8 cellular contexts compared by ENCODE assay signal in the genomic region with DNA sequence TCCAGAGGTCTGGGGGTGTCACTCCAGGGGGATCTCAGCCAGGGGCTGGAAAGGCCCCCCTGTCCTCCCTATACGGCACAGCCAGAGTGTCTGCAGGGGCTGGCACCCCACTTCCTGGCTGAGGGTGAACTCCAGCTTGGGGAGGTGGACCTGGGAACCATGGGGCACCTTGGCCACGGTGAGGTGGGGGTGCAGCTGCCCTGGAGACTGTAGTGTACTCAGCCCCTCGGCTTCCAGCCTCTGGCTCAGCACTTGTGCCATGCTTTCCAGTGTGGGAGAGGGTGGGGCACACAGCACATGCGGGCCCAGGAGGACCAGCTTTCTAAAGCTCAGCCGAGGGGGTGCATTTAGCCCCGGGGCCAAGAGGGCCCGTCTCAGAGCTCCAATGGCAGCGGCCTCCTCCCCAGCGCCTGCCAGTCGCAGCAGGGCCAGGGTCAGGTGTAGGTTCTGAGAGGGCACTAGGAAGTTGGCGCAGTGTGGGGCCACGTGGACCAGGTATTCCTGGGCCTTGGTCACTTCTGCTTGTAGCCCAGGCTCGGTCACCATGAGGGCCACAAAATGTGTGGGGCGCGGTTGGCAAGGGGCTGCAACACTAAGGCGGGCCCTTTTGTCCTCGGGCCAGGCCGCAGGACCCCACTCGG. TPM values are rescaled to one million over a fixed set of nuclear protein-coding genes. Genes with fewer than 3 reads are reported as not detected.
DNase-seq lines count a peak whose midpoint lies in the region; ATAC-seq, FAIRE-seq and TF ChIP-seq lines count a peak whose summit lies in the region.

No MANE protein-coding gene starts in this region.

- peak overlapping the region; percentile 92 for H3K27ac ChIP-seq in OCI-LY7 (ENCODE audit: low read depth, low read length, poor library complexity, severe bottlenecking)
- peak overlapping the region; percentile 75; the same call in 1 of the 2 replicates for H3K27ac ChIP-seq in H1 (ENCODE audit: low read depth, low read length)

- no peak overlapping the region for H2BK120ac ChIP-seq in H1 (replicated peaks; ENCODE audit: low read depth, low read length)

- TF ChIP-seq POLR2A in H1 (IDR thresholded peaks at IDR 0.05; ENCODE audit: control extremely low read depth in 1 of 2, low read depth in 2 of 2, low read length in 2 of 2) = no peak; a peak in 2 of 3 replicates

- TF ChIP-seq RAD21 in H1 (IDR thresholded peaks at IDR 0.05 in 1 of 2, conservative IDR thresholded peaks at IDR 0.05 in 1 of 2; ENCODE audit: low read depth in 2 of 2, low read length in 2 of 2) = no peak

- POLR2A ChIA-PET in OCI-LY7 (lab: Charles Lee) (no interaction called here), H1 (lab: Charles Lee; ENCODE audit: partially characterized antibody) (interaction anchor here (0.7 to 6.7 kb wide), 16 partner anchors 11 to 627 kb away, joined by 3 to 129 read pairs (median 4); partner anchors contain the start of genes CDC42EP5, LENG8 and RPS9)

- no peak overlapping the region for H2BK5ac ChIP-seq in H1 (ENCODE audit: low read depth, low read length)

- peak overlapping the region in 2 of 4 experiments; percentile 73 to 75; a peak in 3 of 7 replicates for H3K9ac ChIP-seq in H1 (replicated peaks in 1 of 4; ENCODE audit: extremely low read depth in 1 of 4, low read depth in 3 of 4, low read length in 3 of 4)

- no peak overlapping the region for H4K91ac ChIP-seq in H1 (replicated peaks; ENCODE audit: insufficient read length, low read length)

- no peak overlapping the region for H2BK15ac ChIP-seq in H1 (ENCODE audit: low read length)

- H3K4me2 ChIP-seq in OCI-LY7 (ENCODE audit: low read length) = peak overlapping the region; percentile 88
- peak overlapping the region; percentile 35 to 95 for H3K4me2 ChIP-seq in H1 (ENCODE audit: insufficient read depth in 1 of 2, low read depth in 2 of 2, low read length in 2 of 2)

- peaks cover 53% of the 10 kb centered on the region for H3K36me3 ChIP-seq in OCI-LY7 (ENCODE audit: insufficient read depth, low read length)
- peaks cover 18 to 43% (median 24%) of the 10 kb centered on the region in 4 experiments; a peak in 7 of 8 replicates for H3K36me3 ChIP-seq in H1 (ENCODE audit: control insufficient read depth in 2 of 4, insufficient read depth in 4 of 4, low read length in 3 of 4)

- peak overlapping the region; percentile 51; the same call in 1 of the 2 replicates for H3K18ac ChIP-seq in H1 (ENCODE audit: extremely low read depth, low read length)

- DNase-seq in Caki2 (ENCODE audit: low read depth) = peak; percentile 26
- no peak for DNase-seq in OCI-LY7 (ENCODE audit: low spot score)
- no peak for DNase-seq in H1 (ENCODE audit: low read depth in 1 of 2, low spot score in 2 of 2)
- DNase-seq in osteocyte (ENCODE audit: extremely low spot score, unreplicated experiment) = no peak
- no peak for DNase-seq in NCI-H446 treated with DMSO at 0.1 percent for 48 hours (lab: John Stamatoyannopoulos, UW)
- DNase-seq in SKM-1 treated with dmso at 0.1 percent for 144 hours (lab: John Stamatoyannopoulos, UW; ENCODE audit: unreplicated experiment) = no peak
- no peak for DNase-seq in urothelium cell line (ENCODE audit: low spot score)

- peak overlapping the region; percentile 65 for H3K27ac Mint-ChIP-seq in osteocyte (ENCODE audit: unreplicated experiment)

- no peaks in the 10 kb centered on the region for H3K9me3 Mint-ChIP-seq in osteocyte (ENCODE audit: unreplicated experiment)

- peak overlapping the region; percentile 17 for H3K56ac ChIP-seq in H1 (replicated peaks; ENCODE audit: insufficient read length, low read depth, low read length)

- H3K23ac ChIP-seq in H1 (ENCODE audit: insufficient read length) = no peak overlapping the region

- H3K4me1 ChIP-seq in OCI-LY7 (ENCODE audit: insufficient read depth, low read length, poor library complexity, severe bottlenecking) (peaks cover 20% of the 10 kb centered on the region), H1 (replicated peaks in 1 of 4; ENCODE audit: control insufficient read depth in 3 of 4, insufficient read depth in 4 of 4, low read length in 3 of 4) (peaks cover 0 to 8% (median 5%) of the 10 kb centered on the region in 4 experiments; a peak in 5 of 7 replicates)

- H3K14ac ChIP-seq in H1 (ENCODE audit: insufficient read length) = no peak overlapping the region

- TF ChIP-seq EP300 in H1 (IDR thresholded peaks at IDR 0.05; ENCODE audit: borderline replicate concordance in 1 of 2, low read depth in 2 of 2, low read length in 2 of 2) = no peak

- peaks cover 25% of the 10 kb centered on the region for H3K36me3 Mint-ChIP-seq in osteocyte (ENCODE audit: unreplicated experiment)

- H2AK5ac ChIP-seq in H1 (ENCODE audit: low read depth, low read length) = no peak overlapping the region

- intact Hi-C loops in OCI-LY7 (cut with micrococcal nuclease; ENCODE audit: unreplicated experiment) = no loop called here

- H3K4ac ChIP-seq in H1 (replicated peaks; ENCODE audit: insufficient read length, low read depth, low read length) = peak overlapping the region; percentile 85

- no peaks in the 10 kb centered on the region for H3K9me2 ChIP-seq in OCI-LY7 (ENCODE audit: insufficient read depth, low read length)

- H4K8ac ChIP-seq in H1 (ENCODE audit: extremely low read depth, insufficient read depth, low read length) = peak overlapping the region; percentile 91; the same call in 1 of the 2 replicates

- CTCF ChIA-PET in OCI-LY7 (lab: Charles Lee; ENCODE audit: unreplicated experiment) (no interaction called here), H1 (lab: Charles Lee; ENCODE audit: partially characterized antibody) (interaction anchor here (0.6 to 2.0 kb wide), 8 partner anchors 10 to 71 kb away, joined by 3 to 13 read pairs (median 3); partner anchors contain the start of genes CDC42EP5 and TTYH1)

- no TSS peak for BruUV-seq in OCI-LY7 (replicated peaks; lab: Mats Ljungman, UMichigan)

- 88% methylated on average over 13 of the region's 19 CpGs; no CpG with 5 or more reads in 1 of the 2 experiments for WGBS in H1 (ENCODE audit: extremely low coverage in 1 of 2, insufficient coverage in 1 of 2, insufficient read length in 1 of 2, insufficient replicate concordance in 2 of 2, low coverage in 1 of 2, low lambda C conversion rate in 2 of 2, missing lambda C conversion rate in 1 of 2), 2 experiments

- peaks cover 15% of the 10 kb centered on the region for H3K79me1 ChIP-seq in H1 (ENCODE audit: low read depth, low read length)

- H4K20me1 ChIP-seq in OCI-LY7 (ENCODE audit: insufficient read depth, low read length) (no peaks in the 10 kb centered on the region; the same call in 1 of the 2 replicates), H1 (replicated peaks in 1 of 2; ENCODE audit: control insufficient read depth in 1 of 2, insufficient read depth in 2 of 2, low read length in 2 of 2) (peaks cover 4 to 30% of the 10 kb centered on the region in 2 experiments)

- in situ Hi-C loops in Caki2 (cut with HindIII; ENCODE audit: low pct_unique_long_range_greater_than_20kb, low sequenced_read_pairs) = no loop called here

- peaks cover 8% of the 10 kb centered on the region; the same call in 1 of the 2 replicates for H3K23me2 ChIP-seq in H1 (ENCODE audit: low read depth, low read length)

- peaks cover 0 to 11% (median 5%) of the 10 kb centered on the region in 4 experiments; a peak in 5 of 7 replicates for H3K27me3 ChIP-seq in H1 (replicated peaks in 1 of 4; ENCODE audit: control insufficient read depth in 3 of 4, extremely low read depth in 1 of 4, insufficient read depth in 3 of 4, low read length in 3 of 4)

- FAIRE-seq in H1 (lab: Jason Lieb, UNC) = no peak
- no peak for FAIRE-seq in urothelium cell line (lab: Jason Lieb, UNC)

- peak overlapping the region; percentile 76 for H3K4me3 ChIP-seq in OCI-LY7 (ENCODE audit: low read depth, low read length, poor library complexity, severe bottlenecking)
- peak overlapping the region in 3 of 4 experiments; percentile 68 to 87 (median 77); a peak in 5 of 8 replicates for H3K4me3 ChIP-seq in H1 (ENCODE audit: extremely low read depth in 1 of 4, insufficient read depth in 2 of 4, low read depth in 3 of 4, low read length in 4 of 4)

- H2BK20ac ChIP-seq in H1 (ENCODE audit: low read length) = no peak overlapping the region

- H3K27me3 Mint-ChIP-seq in osteocyte (ENCODE audit: unreplicated experiment) = no peaks in the 10 kb centered on the region

- no peak overlapping the region for H4K5ac ChIP-seq in H1 (ENCODE audit: insufficient read length, low read depth, low read length)

- H3K9me3 ChIP-seq in OCI-LY7 (ENCODE audit: low read length) = no peaks in the 10 kb centered on the region
- no peaks in the 10 kb centered on the region for H3K9me3 ChIP-seq in H1 (ENCODE audit: insufficient read depth in 2 of 2, low read depth in 1 of 2, low read length in 1 of 2)

- no peak overlapping the region for H2BK12ac ChIP-seq in H1 (ENCODE audit: low read depth, low read length)

- peak overlapping the region; percentile 73 for H3K4me3 Mint-ChIP-seq in osteocyte (ENCODE audit: unreplicated experiment)

- no peak overlapping the region for H2AFZ ChIP-seq in OCI-LY7 (ENCODE audit: low read length)
- H2AFZ ChIP-seq in H1 (ENCODE audit: low read length) = no peak overlapping the region

- TF ChIP-seq CTCF in OCI-LY7 (conservative IDR thresholded peaks at IDR 0.05; ENCODE audit: low read length) (no peak), H1 (IDR thresholded peaks at IDR 0.05; ENCODE audit: control extremely low read depth in 1 of 3, insufficient read depth in 1 of 3, low read depth in 1 of 3, low read length in 3 of 3) (no peak), osteocyte (IDR thresholded peaks at IDR 0.05) (no peak)

- peaks cover 33% of the 10 kb centered on the region for H3K4me1 Mint-ChIP-seq in osteocyte (ENCODE audit: unreplicated experiment)

- H3K79me2 ChIP-seq in OCI-LY7 (ENCODE audit: insufficient read depth, low read depth, low read length) = no peaks in the 10 kb centered on the region
- peaks cover 0 to 4% of the 10 kb centered on the region in 2 experiments; a peak in 1 of 4 replicates for H3K79me2 ChIP-seq in H1 (ENCODE audit: control insufficient read depth in 1 of 2, insufficient read depth in 2 of 2, low read length in 2 of 2)

- ATAC-seq in GM18519 (IDR thresholded peaks at IDR 0.05; ENCODE audit: low FRiP score, unreplicated experiment) = no peak

RNA-seq across cellular contexts. Expression of gene LENG9, which starts 1.4 kb away (rescaled TPM):
- 6.0 and 8.6 TPM in 2 replicates for total RNA-seq in Caki2 (2014; rRNA removed; shearing (Covaris generic); ENCODE audit: low replicate concordance)
- 4.1 and 6.0 TPM in 2 replicates for total RNA-seq in OCI-LY7 (2014; rRNA removed; shearing (Covaris generic))
- 1.8 and 3.6 TPM in 2 replicates for total RNA-seq in OCI-LY7 (2022)
- 3.9 and 4.0 TPM in 2 replicates for total RNA-seq in H1 (2021; fragmentation: NEBNext Ultra II Directional; extraction: Animal tissue kit (Norgen Biotek cat#: 25700))
- polyA plus RNA-seq in H1 (2011; rRNA removed) = 1.6 and 2.6 TPM in 2 replicates
- 2.5 TPM for polyA plus RNA-seq in H1 (2011; cell fraction: cytosol; rRNA removed)
- polyA plus RNA-seq in H1 (2011; cell fraction: nucleus; rRNA removed) = 2.5 TPM
- polyA plus RNA-seq in H1 (2012, experiment 1 of 2) = 2.4 to 5.0 TPM (median 3.8 TPM) in 4 replicates
- 2.3 TPM for polyA plus RNA-seq in H1 (2012, experiment 2 of 2)
- 1.8 TPM for polyA plus RNA-seq in H1 (2013, experiment 1 of 2)
- polyA plus RNA-seq in H1 (2013, experiment 2 of 2) = 1.5 TPM
- polyA minus RNA-seq in H1 (2011; rRNA and poly(A)+ RNA removed) = 1.3 and 1.7 TPM in 2 replicates
- polyA minus RNA-seq in H1 (2011; cell fraction: cytosol; rRNA and poly(A)+ RNA removed) = 3.4 TPM
- 7.7 TPM for polyA minus RNA-seq in H1 (2011; cell fraction: nucleus; rRNA and poly(A)+ RNA removed)
- 11.0 and 11.1 TPM in 2 replicates for total RNA-seq in osteocyte

RNA-seq across cellular contexts. Expression of gene CDC42EP5, which starts 10.9 kb away (rescaled TPM):
- 0.93 TPM in 1 of 2 replicates, not detected in the other for total RNA-seq in Caki2 (2014; rRNA removed; shearing (Covaris generic); ENCODE audit: low replicate concordance)
- not detected in 2 replicates for total RNA-seq in OCI-LY7 (2014; rRNA removed; shearing (Covaris generic))
- not detected in 2 replicates for total RNA-seq in OCI-LY7 (2022)
- total RNA-seq in H1 (2021; fragmentation: NEBNext Ultra II Directional; extraction: Animal tissue kit (Norgen Biotek cat#: 25700)) = 2.1 and 4.8 TPM in 2 replicates
- 1.8 and 4.2 TPM in 2 replicates for polyA plus RNA-seq in H1 (2011; rRNA removed)
- 3.5 TPM for polyA plus RNA-seq in H1 (2011; cell fraction: cytosol; rRNA removed)
- polyA plus RNA-seq in H1 (2011; cell fraction: nucleus; rRNA removed) = 2.8 TPM
- 1.8 to 4.6 TPM (median 2.9 TPM) in 4 replicates for polyA plus RNA-seq in H1 (2012, experiment 1 of 2)
- 6.6 TPM for polyA plus RNA-seq in H1 (2012, experiment 2 of 2)
- polyA plus RNA-seq in H1 (2013, experiment 1 of 2) = 5.2 TPM
- polyA plus RNA-seq in H1 (2013, experiment 2 of 2) = 6.3 TPM
- polyA minus RNA-seq in H1 (2011; rRNA and poly(A)+ RNA removed) = 0.22 TPM in 1 of 2 replicates, not detected in the other
- polyA minus RNA-seq in H1 (2011; cell fraction: cytosol; rRNA and poly(A)+ RNA removed) = 4.1 TPM
- 1.8 TPM for polyA minus RNA-seq in H1 (2011; cell fraction: nucleus; rRNA and poly(A)+ RNA removed)
- 72.4 and 85.4 TPM in 2 replicates for total RNA-seq in osteocyte

RNA-seq across cellular contexts. Expression of gene LENG8, which starts 13.2 kb away (rescaled TPM):
- total RNA-seq in Caki2 (2014; rRNA removed; shearing (Covaris generic); ENCODE audit: low replicate concordance) = 3.6 and 12.0 TPM in 2 replicates
- 55.7 and 63.2 TPM in 2 replicates for total RNA-seq in OCI-LY7 (2014; rRNA removed; shearing (Covaris generic))
- total RNA-seq in OCI-LY7 (2022) = 137 and 170 TPM in 2 replicates
- total RNA-seq in H1 (2021; fragmentation: NEBNext Ultra II Directional; extraction: Animal tissue kit (Norgen Biotek cat#: 25700)) = 108 TPM in 2 replicates
- 62.2 and 113 TPM in 2 replicates for polyA plus RNA-seq in H1 (2011; rRNA removed)
- 82.3 TPM for polyA plus RNA-seq in H1 (2011; cell fraction: cytosol; rRNA removed)
- 580 TPM for polyA plus RNA-seq in H1 (2011; cell fraction: nucleus; rRNA removed)
- polyA plus RNA-seq in H1 (2012, experiment 1 of 2) = 100 to 168 TPM (median 138 TPM) in 4 replicates
- polyA plus RNA-seq in H1 (2012, experiment 2 of 2) = 126 TPM
- polyA plus RNA-seq in H1 (2013, experiment 1 of 2) = 120 TPM
- polyA plus RNA-seq in H1 (2013, experiment 2 of 2) = 103 TPM
- polyA minus RNA-seq in H1 (2011; rRNA and poly(A)+ RNA removed) = 58.2 and 88.9 TPM in 2 replicates
- 42.4 TPM for polyA minus RNA-seq in H1 (2011; cell fraction: cytosol; rRNA and poly(A)+ RNA removed)
- 91.6 TPM for polyA minus RNA-seq in H1 (2011; cell fraction: nucleus; rRNA and poly(A)+ RNA removed)
- 145 and 192 TPM in 2 replicates for total RNA-seq in osteocyte

RNA-seq across cellular contexts. Expression of gene LAIR2, which starts 40.4 kb away (rescaled TPM):
- not detected in 2 replicates for total RNA-seq in Caki2 (2014; rRNA removed; shearing (Covaris generic); ENCODE audit: low replicate concordance)
- not detected in 2 replicates for total RNA-seq in OCI-LY7 (2014; rRNA removed; shearing (Covaris generic))
- total RNA-seq in OCI-LY7 (2022) (not detected in 2 replicates), osteocyte (not detected in 2 replicates)
- not detected in 2 replicates for total RNA-seq in H1 (2021; fragmentation: NEBNext Ultra II Directional; extraction: Animal tissue kit (Norgen Biotek cat#: 25700))
- polyA plus RNA-seq in H1 (2011; rRNA removed) = not detected in 2 replicates
- not detected for polyA plus RNA-seq in H1 (2011; cell fraction: cytosol; rRNA removed)
- not detected for polyA plus RNA-seq in H1 (2011; cell fraction: nucleus; rRNA removed)
- polyA plus RNA-seq in H1 (2012, experiment 1 of 2) = not detected in 4 replicates
- not detected for polyA plus RNA-seq in H1 (2012, experiment 2 of 2)
- not detected for polyA plus RNA-seq in H1 (2013, experiment 1 of 2)
- polyA plus RNA-seq in H1 (2013, experiment 2 of 2) = not detected
- polyA minus RNA-seq in H1 (2011; rRNA and poly(A)+ RNA removed) = not detected in 2 replicates
- polyA minus RNA-seq in H1 (2011; cell fraction: cytosol; rRNA and poly(A)+ RNA removed) = not detected
- polyA minus RNA-seq in H1 (2011; cell fraction: nucleus; rRNA and poly(A)+ RNA removed) = not detected

RNA-seq across cellular contexts. Expression of gene TTYH1, which starts 46.9 kb away (rescaled TPM):
- total RNA-seq in Caki2 (2014; rRNA removed; shearing (Covaris generic); ENCODE audit: low replicate concordance) = not detected in 2 replicates
- total RNA-seq in OCI-LY7 (2014; rRNA removed; shearing (Covaris generic)) = not detected in 2 replicates
- total RNA-seq in OCI-LY7 (2022) = 0.53 TPM in 1 of 2 replicates, not detected in the other
- 24.3 and 26.7 TPM in 2 replicates for total RNA-seq in H1 (2021; fragmentation: NEBNext Ultra II Directional; extraction: Animal tissue kit (Norgen Biotek cat#: 25700))
- 46.5 and 92.1 TPM in 2 replicates for polyA plus RNA-seq in H1 (2011; rRNA removed)
- polyA plus RNA-seq in H1 (2011; cell fraction: cytosol; rRNA removed) = 41.6 TPM
- 72.1 TPM for polyA plus RNA-seq in H1 (2011; cell fraction: nucleus; rRNA removed)
- 14.7 to 48.5 TPM (median 38.0 TPM) in 4 replicates for polyA plus RNA-seq in H1 (2012, experiment 1 of 2)
- polyA plus RNA-seq in H1 (2012, experiment 2 of 2) = 32.8 TPM
- 51.0 TPM for polyA plus RNA-seq in H1 (2013, experiment 1 of 2)
- 53.6 TPM for polyA plus RNA-seq in H1 (2013, experiment 2 of 2)
- polyA minus RNA-seq in H1 (2011; rRNA and poly(A)+ RNA removed) = 16.3 and 25.9 TPM in 2 replicates
- 27.7 TPM for polyA minus RNA-seq in H1 (2011; cell fraction: cytosol; rRNA and poly(A)+ RNA removed)
- polyA minus RNA-seq in H1 (2011; cell fraction: nucleus; rRNA and poly(A)+ RNA removed) = 16.1 TPM
- total RNA-seq in osteocyte = not detected in 2 replicates

Comparison
In these comparisons a context has a peak if more than half of its experiments do, and no peak if none do; other contexts are left out.
1. RNA of gene CDC42EP5, which starts 10.9 kb away (total RNA-seq): 72.4 to 85.4 TPM in osteocyte; 2.1 to 4.8 TPM in H1, 0.93 TPM in Caki2 and not detected in OCI-LY7; every median in the first group is over 10 times any median in the second.